1 cellular context compared by ENCODE assay signal in genomic region chr6:52419809-52420667, GRCh38.
TF ChIP-seq lines count a peak whose summit lies in the region.

EFHC1 (plus strand) TSS chr6:52420342; CDS start chr6:52420411, 69 bp downstream.

TF ChIP-seq in K562, 482 proteins besides CTCF, POLR2A, EP300 and RAD21 (continued from another document and continues in another):
- TF ChIP-seq GMEB1 (CRISPR knock-in tag; IDR thresholded peaks at IDR 0.05) (no peak), SMARCA4 (IDR thresholded peaks at IDR 0.05) (no peak), EHMT2 (IDR thresholded peaks at IDR 0.05) (0 out of 2 replicates have a peak, but pooled peaks have one; percentile 10), KLF1 (tag; IDR thresholded peaks at IDR 0.05) (no peak), ZNF551 (CRISPR knock-in tag; IDR thresholded peaks at IDR 0.05) (no peak), JUND (IDR thresholded peaks at IDR 0.05; ENCODE audit: borderline replicate concordance, low read depth, low read length) (peak; percentile 21; the same call in 1 of the 2 replicates), JUND (tag; IDR thresholded peaks at IDR 0.05; ENCODE audit: borderline replicate concordance, low read depth, low read length) (no peak), ZNF134 (CRISPR knock-in tag; conservative IDR thresholded peaks at IDR 0.05) (no peak), ELK3 (CRISPR knock-in tag; IDR thresholded peaks at IDR 0.05) (no peak), MAFF (IDR thresholded peaks at IDR 0.05; ENCODE audit: low read length) (peak; percentile 53; the same call in 1 of the 2 replicates), ZNF146 (CRISPR knock-in tag; IDR thresholded peaks at IDR 0.05; ENCODE audit: unreplicated experiment) (no peak), ZBTB33 (CRISPR knock-in tag; IDR thresholded peaks at IDR 0.05) (no peak), USF1 (CRISPR knock-in tag; IDR thresholded peaks at IDR 0.05) (no peak), RFX1 (IDR thresholded peaks at IDR 0.05) (peak; percentile 99), KDM5B (IDR thresholded peaks at IDR 0.05; ENCODE audit: insufficient replicate concordance, low read depth, low read length) (peak; percentile 71), HDAC8 (tag; IDR thresholded peaks at IDR 0.05) (no peak), ZNF780A (CRISPR knock-in tag; IDR thresholded peaks at IDR 0.05) (no peak), AFF4 (CRISPR knock-in tag; IDR thresholded peaks at IDR 0.05) (no peak), HDAC2 (IDR thresholded peaks at IDR 0.05) (no peak; the same call in none of the 2 replicates), SMARCB1 (IDR thresholded peaks at IDR 0.05; ENCODE audit: insufficient read length, low read depth) (peak; percentile 80), HMG20A (CRISPR knock-in tag; conservative IDR thresholded peaks at IDR 0.05) (no peak), CHD2 (IDR thresholded peaks at IDR 0.05; ENCODE audit: low read depth, low read length) (peak; percentile 100), POLR2AphosphoS5 (IDR thresholded peaks at IDR 0.05; ENCODE audit: control insufficient read depth, insufficient read depth, low read depth, low read length) (peak; percentile 91), BDP1 (IDR thresholded peaks at IDR 0.05; ENCODE audit: insufficient read depth, insufficient read length) (no peak), RBM17 (IDR thresholded peaks at IDR 0.05; ENCODE audit: borderline replicate concordance, low read depth, low read length) (no peak), MGA (IDR thresholded peaks at IDR 0.05) (no peak), SRF (CRISPR knock-in tag; IDR thresholded peaks at IDR 0.05) (0 out of 4 replicates have a peak, but pooled peaks of 1 of the 2 experiments have one; percentile 46), PTBP1 (IDR thresholded peaks at IDR 0.05; ENCODE audit: low read depth, low read length) (no peak), AFF1 (IDR thresholded peaks at IDR 0.05; ENCODE audit: low read depth in 1 of 2, partially characterized antibody in 2 of 2) (no peak), CBX1 (IDR thresholded peaks at IDR 0.05; ENCODE audit: low read depth) (peak; percentile 44; the same call in 1 of the 2 replicates), ZNF24 (IDR thresholded peaks at IDR 0.05) (0 out of 2 replicates have a peak, but pooled peaks have one; percentile 72), CREB1 (IDR thresholded peaks at IDR 0.05) (0 out of 2 replicates have a peak, but pooled peaks have one; percentile 52), CREB1 (CRISPR knock-in tag; IDR thresholded peaks at IDR 0.05) (no peak; the same call in 1 of the 2 replicates)
